Comparison of ENCODE assay signal across 8 cellular contexts in the genomic region with DNA sequence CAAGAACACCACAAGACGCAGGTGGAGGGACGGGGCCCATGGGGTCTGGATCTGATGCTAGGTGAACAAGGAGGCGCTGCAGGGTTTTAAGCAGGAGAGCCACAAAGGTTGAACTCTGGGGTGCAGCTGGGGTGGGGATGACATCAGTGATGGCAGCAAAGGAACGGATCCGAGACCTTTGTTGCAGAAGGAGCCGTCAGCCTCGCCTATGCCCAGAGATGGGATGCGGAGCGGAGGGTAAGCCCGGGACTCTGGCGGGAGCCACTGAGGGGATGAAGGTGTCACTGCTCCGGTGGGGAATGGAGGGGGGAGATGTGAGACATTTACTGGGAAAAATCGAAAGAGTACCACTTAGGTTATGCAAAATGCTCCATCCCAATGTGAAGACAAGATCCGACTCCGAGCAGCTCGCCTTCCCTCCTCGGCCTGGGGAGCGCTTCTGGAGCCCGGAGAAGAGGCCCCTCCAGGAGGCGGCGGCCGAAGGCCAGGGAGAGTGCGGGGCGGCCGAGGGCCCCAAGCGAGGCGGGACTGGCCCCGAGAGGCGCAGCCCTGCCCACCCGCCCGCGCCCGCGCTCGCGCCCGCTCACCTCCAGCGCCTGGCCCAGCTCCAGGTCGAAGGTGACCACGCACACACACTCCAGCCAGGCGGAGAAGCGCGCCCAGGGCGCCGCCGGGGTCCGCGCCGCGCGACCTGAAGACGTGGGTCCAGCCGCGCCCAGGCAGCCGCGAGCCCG. TPM values are rescaled to one million over a fixed set of nuclear protein-coding genes. Genes with fewer than 3 reads are reported as not detected.
DNase-seq lines count a peak whose midpoint lies in the region; ATAC-seq and TF ChIP-seq lines count a peak whose summit lies in the region.

No MANE protein-coding gene starts in this region.

- H3K4me1 ChIP-seq in CD4-positive, CD25-positive, alpha-beta regulatory T cell (ENCODE audit: control insufficient read depth, insufficient read depth, low read length, poor library complexity, severe bottlenecking): peaks cover 13% of the 10 kb centered on the region
- peaks cover 3% of the 10 kb centered on the region for H3K4me1 ChIP-seq in colonic mucosa

- TF ChIP-seq CTCF in colonic mucosa (IDR thresholded peaks at IDR 0.05): no peak

- no peaks in the 10 kb centered on the region for H3K36me3 ChIP-seq in CD4-positive, CD25-positive, alpha-beta regulatory T cell (ENCODE audit: control insufficient read depth, insufficient read depth, low read length)
- H3K36me3 ChIP-seq in colonic mucosa: no peaks in the 10 kb centered on the region

- peak overlapping the region; percentile 80 to 95 (median 87) for H3K4me3 Mint-ChIP-seq in CD4-positive, CD25-positive, alpha-beta regulatory T cell
- peak overlapping the region; percentile 73 for H3K4me3 Mint-ChIP-seq in natural killer cell treated with Interleukin-12 subunit alpha and Interleukin-12 subunit beta and Interleukin-15 and Interleukin-18, amount 100 ng/mL, for 72 hours

- no peak overlapping the region for H3K4me3 ChIP-seq in CD4-positive, CD25-positive, alpha-beta regulatory T cell (ENCODE audit: low read depth, low read length)
- H3K4me3 ChIP-seq in colonic mucosa: peak overlapping the region; percentile 73

- no peak for DNase-seq in CD4-positive, CD25-positive, alpha-beta regulatory T cell
- DNase-seq in colonic mucosa: no peak
- DNase-seq in natural killer cell treated with Interleukin-12 subunit alpha and Interleukin-12 subunit beta and Interleukin-15 and Interleukin-18, amount 100 ng/mL, for 72 hours (ENCODE audit: low spot score): no peak
- no peak for DNase-seq in SW 1271 (lab: John Stamatoyannopoulos, UW)
- DNase-seq in NCI-H1092 (lab: John Stamatoyannopoulos, UW): no peak
- DNase-seq in NOMO-1 (lab: John Stamatoyannopoulos, UW; ENCODE audit: unreplicated experiment in 2 of 2): no peak

- ATAC-seq in CD4-positive, CD25-positive, alpha-beta regulatory T cell (ENCODE audit: low read depth in 2 of 2): peak in 1 of 2 donors; percentile 10
- ATAC-seq in HG03460 (IDR thresholded peaks at IDR 0.05; ENCODE audit: unreplicated experiment): peak; percentile 19
- ATAC-seq in natural killer cell treated with Interleukin-12 subunit alpha and Interleukin-12 subunit beta and Interleukin-15 and Interleukin-18, amount 100 ng/mL, for 72 hours: no peak
- ATAC-seq in HG03354 (IDR thresholded peaks at IDR 0.05; ENCODE audit: poor library complexity, severe bottlenecking, unreplicated experiment): no peak

- H3K27me3 ChIP-seq in CD4-positive, CD25-positive, alpha-beta regulatory T cell (ENCODE audit: control insufficient read depth, insufficient read depth, low read length): no peaks in the 10 kb centered on the region
- no peaks in the 10 kb centered on the region for H3K27me3 ChIP-seq in colonic mucosa

- peaks cover 0 to 10% (median 5%) of the 10 kb centered on the region in 4 donors for H3K4me1 Mint-ChIP-seq in CD4-positive, CD25-positive, alpha-beta regulatory T cell
- peaks cover 7 to 11% of the 10 kb centered on the region in 2 donors for H3K4me1 Mint-ChIP-seq in natural killer cell treated with Interleukin-12 subunit alpha and Interleukin-12 subunit beta and Interleukin-15 and Interleukin-18, amount 100 ng/mL, for 72 hours (ENCODE audit: low read depth in 2 of 2)

- intact Hi-C loops in colonic mucosa (cut with DNase I): loop anchor here (2.0 kb wide), 1 partner anchor 52 kb away; no protein-coding TSS in a partner anchor

- no peaks in the 10 kb centered on the region for H3K9me3 Mint-ChIP-seq in CD4-positive, CD25-positive, alpha-beta regulatory T cell
- no peaks in the 10 kb centered on the region for H3K9me3 Mint-ChIP-seq in natural killer cell treated with Interleukin-12 subunit alpha and Interleukin-12 subunit beta and Interleukin-15 and Interleukin-18, amount 100 ng/mL, for 72 hours

- peak overlapping the region; percentile 51 to 69 for H3K9ac ChIP-seq in colonic mucosa (ENCODE audit: low read depth in 2 of 2, low read length in 2 of 2)

- H3K36me3 Mint-ChIP-seq in CD4-positive, CD25-positive, alpha-beta regulatory T cell: no peaks in the 10 kb centered on the region
- no peaks in the 10 kb centered on the region for H3K36me3 Mint-ChIP-seq in natural killer cell treated with Interleukin-12 subunit alpha and Interleukin-12 subunit beta and Interleukin-15 and Interleukin-18, amount 100 ng/mL, for 72 hours

- peak overlapping the region in 2 of 3 donors; percentile 51 to 68 for H3K27ac Mint-ChIP-seq in CD4-positive, CD25-positive, alpha-beta regulatory T cell
- H3K27ac Mint-ChIP-seq in natural killer cell treated with Interleukin-12 subunit alpha and Interleukin-12 subunit beta and Interleukin-15 and Interleukin-18, amount 100 ng/mL, for 72 hours: peak overlapping the region; percentile 30 to 48

- H3K27ac ChIP-seq in CD4-positive, CD25-positive, alpha-beta regulatory T cell (ENCODE audit: insufficient read depth, low read length, poor library complexity, severe bottlenecking): no peak overlapping the region
- H3K27ac ChIP-seq in colonic mucosa: no peak overlapping the region

- no peaks in the 10 kb centered on the region for H3K9me3 ChIP-seq in CD4-positive, CD25-positive, alpha-beta regulatory T cell (ENCODE audit: control insufficient read depth in 2 of 2, low read length in 2 of 2)
- H3K9me3 ChIP-seq in colonic mucosa: no peaks in the 10 kb centered on the region

- peaks cover 16% of the 10 kb centered on the region for H3K27me3 Mint-ChIP-seq in CD4-positive, CD25-positive, alpha-beta regulatory T cell
- H3K27me3 Mint-ChIP-seq in natural killer cell treated with Interleukin-12 subunit alpha and Interleukin-12 subunit beta and Interleukin-15 and Interleukin-18, amount 100 ng/mL, for 72 hours: no peaks in the 10 kb centered on the region

RNA-seq across cellular contexts. Expression of gene DENND6B, which starts 0.4 kb away (rescaled TPM):
- total RNA-seq in CD4-positive, CD25-positive, alpha-beta regulatory T cell: 2.1 TPM
- polyA plus RNA-seq in CD4-positive, CD25-positive, alpha-beta regulatory T cell: under 1 TPM; 0.48 to 0.69 (median 0.53) TPM
- 1 to 10 TPM; 2.4 to 4.0 TPM for total RNA-seq in colonic mucosa
- 1 to 10 TPM; 2.2 TPM for total RNA-seq in natural killer cell treated with Interleukin-12 subunit alpha and Interleukin-12 subunit beta and Interleukin-15 and Interleukin-18, amount 100 ng/mL, for 72 hours

RNA-seq across cellular contexts. Expression of gene PPP6R2, which starts 16.7 kb away (rescaled TPM):
- 85.7 TPM for total RNA-seq in CD4-positive, CD25-positive, alpha-beta regulatory T cell
- polyA plus RNA-seq in CD4-positive, CD25-positive, alpha-beta regulatory T cell: 10 to 100 TPM; 15.9 to 19.4 (median 17.2) TPM
- 10 to 100 TPM; 34.1 to 55.9 TPM for total RNA-seq in colonic mucosa
- 100 to 1,000 TPM in 1 of 2 donors, 10 to 100 TPM in 1; 61.1 to 100 TPM for total RNA-seq in natural killer cell treated with Interleukin-12 subunit alpha and Interleukin-12 subunit beta and Interleukin-15 and Interleukin-18, amount 100 ng/mL, for 72 hours

RNA-seq across cellular contexts. Expression of gene PLXNB2, which starts 18.9 kb away (rescaled TPM):
- 3.7 TPM for total RNA-seq in CD4-positive, CD25-positive, alpha-beta regulatory T cell
- polyA plus RNA-seq in CD4-positive, CD25-positive, alpha-beta regulatory T cell: under 1 TPM in 3 of 4 donors, not detected in 1; 0.36 to 0.67 (median 0.42) TPM
- total RNA-seq in colonic mucosa: 100 to 1,000 TPM; 270 to 339 TPM
- 1 to 10 TPM; 4.4 to 5.5 TPM for total RNA-seq in natural killer cell treated with Interleukin-12 subunit alpha and Interleukin-12 subunit beta and Interleukin-15 and Interleukin-18, amount 100 ng/mL, for 72 hours

RNA-seq across cellular contexts. Expression of gene MAPK11, which starts 56.2 kb away (rescaled TPM):
- total RNA-seq in CD4-positive, CD25-positive, alpha-beta regulatory T cell: 9.3 TPM
- under 1 TPM; 0.10 to 0.52 (median 0.21) TPM for polyA plus RNA-seq in CD4-positive, CD25-positive, alpha-beta regulatory T cell
- total RNA-seq in colonic mucosa: 1 to 10 TPM; 1.3 to 1.9 TPM
- total RNA-seq in natural killer cell treated with Interleukin-12 subunit alpha and Interleukin-12 subunit beta and Interleukin-15 and Interleukin-18, amount 100 ng/mL, for 72 hours: 10 to 100 TPM; 10.2 to 15.1 TPM

Comparison
In these comparisons a context has a peak if more than half of its experiments do, and no peak if none do; other contexts are left out.
1. RNA of gene PLXNB2, which starts 18.9 kb away (total RNA-seq): 270 to 339 TPM in colonic mucosa; 4.4 to 5.5 TPM in natural killer cell treated with Interleukin-12 subunit alpha and Interleukin-12 subunit beta and Interleukin-15 and Interleukin-18, amount 100 ng/mL, for 72 hours and 3.7 TPM in CD4-positive, CD25-positive, alpha-beta regulatory T cell (single experiment); every median in the first group is over 10 times any median in the second.